In the genomic region with DNA sequence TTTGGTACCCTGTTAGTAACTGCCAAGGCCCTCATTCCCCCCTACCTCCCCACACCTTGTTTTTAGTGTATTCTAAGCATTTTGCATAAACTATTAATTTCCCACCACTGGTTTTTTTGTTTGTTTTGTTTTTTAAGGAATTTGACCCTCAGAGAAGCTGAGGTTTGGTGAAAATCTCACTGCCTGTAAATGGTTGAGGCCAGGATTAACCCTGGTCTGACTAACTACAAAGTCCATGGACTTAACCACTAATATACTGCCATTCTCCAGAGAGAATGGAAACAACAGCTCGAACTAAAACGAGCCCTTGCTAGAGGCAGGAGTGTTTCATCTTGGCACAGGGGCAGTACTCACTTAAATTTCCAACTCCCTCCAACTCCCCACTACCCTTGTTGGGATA, we compare ENCODE assay signal across 12 cellular contexts. TPM values are rescaled to one million over a fixed set of nuclear protein-coding genes. Genes with fewer than 3 reads are reported as not detected.
DNase-seq lines count a peak whose midpoint lies in the region; ATAC-seq and TF ChIP-seq lines count a peak whose summit lies in the region.
"Had no signal": no experiment of that assay in that cellular context is flagged by ENCODE, and none has a peak within 500 bp of the region (broad histone marks: within the 10 kb centered on the region; RNA-seq: fewer than 3 reads in every experiment).

No MANE protein-coding gene starts in this region.

- H3K27me3 Mint-ChIP-seq in nephron (ENCODE audit: low read depth) = no peaks in the 10 kb centered on the region
- no peaks in the 10 kb centered on the region for H3K27me3 Mint-ChIP-seq in stimulated activated naive CD8-positive, alpha-beta T cell treated with anti-CD3 and anti-CD28 coated beads, Interleukin-15, amount 100 ng/mL, for 72 hours

- H3K36me3 Mint-ChIP-seq in nephron (ENCODE audit: low read depth) = peaks cover 22% of the 10 kb centered on the region

- no peak for TF ChIP-seq CTCF in heart left ventricle (IDR thresholded peaks at IDR 0.05)
- TF ChIP-seq CTCF in nephron (IDR thresholded peaks at IDR 0.05; ENCODE audit: unreplicated experiment in 3 of 3) = no peak
- TF ChIP-seq CTCF in uterus (IDR thresholded peaks at IDR 0.05) = no peak

- H3K4me3 Mint-ChIP-seq in nephron = peak overlapping the region; percentile 94 to 99 (median 97)
- no peak overlapping the region for H3K4me3 Mint-ChIP-seq in stimulated activated naive CD8-positive, alpha-beta T cell treated with anti-CD3 and anti-CD28 coated beads, Interleukin-15, amount 100 ng/mL, for 72 hours
- H3K4me3 Mint-ChIP-seq: activated T-cell treated with anti-CD3 and anti-CD28 coated beads, Interleukin-2, amount 50 U/mL, for 72 hours had no signal

- H3K4me1 ChIP-seq in heart left ventricle (peaks cover 0 to 66% (median 47%) of the 10 kb centered on the region in 12 donors), uterus (peaks cover 0 to 4% of the 10 kb centered on the region in 2 donors)

- TF ChIP-seq POLR2A in heart left ventricle (IDR thresholded peaks at IDR 0.05) = no peak
- no peak for TF ChIP-seq POLR2A in uterus (IDR thresholded peaks at IDR 0.05)

- peak overlapping the region in 11 of 12 donors; percentile 1 to 76 (median 66) for H3K4me3 ChIP-seq in heart left ventricle
- H3K4me3 ChIP-seq in uterus = peak overlapping the region; percentile 64 to 67

- H3K36me3 ChIP-seq in heart left ventricle (peaks cover 0 to 3% (median 0%) of the 10 kb centered on the region in 9 donors), uterus (no peaks in the 10 kb centered on the region)

- H3K4me1 Mint-ChIP-seq in nephron = peaks cover 44% of the 10 kb centered on the region
- peaks cover 31% of the 10 kb centered on the region for H3K4me1 Mint-ChIP-seq in stimulated activated naive CD8-positive, alpha-beta T cell treated with anti-CD3 and anti-CD28 coated beads, Interleukin-15, amount 100 ng/mL, for 72 hours

- no peaks in the 10 kb centered on the region for H3K27me3 ChIP-seq in heart left ventricle
- no peaks in the 10 kb centered on the region for H3K27me3 ChIP-seq in uterus

- H3K9me3 Mint-ChIP-seq in nephron = no peaks in the 10 kb centered on the region
- no peaks in the 10 kb centered on the region for H3K9me3 Mint-ChIP-seq in stimulated activated naive CD8-positive, alpha-beta T cell treated with anti-CD3 and anti-CD28 coated beads, Interleukin-15, amount 100 ng/mL, for 72 hours
- H3K9me3 Mint-ChIP-seq: activated T-cell treated with anti-CD3 and anti-CD28 coated beads, Interleukin-2, amount 50 U/mL, for 72 hours had no signal

- H3K27ac ChIP-seq in heart left ventricle = peak overlapping the region in 11 of 12 donors; percentile 2 to 96 (median 91)
- H3K27ac ChIP-seq in epithelial cell of prostate = peak overlapping the region; percentile 93
- H3K27ac ChIP-seq in uterus = peak overlapping the region; percentile 91 to 97

- no peaks in the 10 kb centered on the region for H3K9me3 ChIP-seq in heart left ventricle
- no peaks in the 10 kb centered on the region for H3K9me3 ChIP-seq in uterus

- WGBS in heart left ventricle, 4 donors = 5 to 15% (median 11%) methylated on average over 2 of the region's 2 CpGs

- no peak for DNase-seq in heart left ventricle
- no peak for DNase-seq in Right ventricle myocardium superior
- no peak for DNase-seq in epithelial cell of prostate (ENCODE audit: low read depth, low spot score)
- DNase-seq in uterus = no peak
- DNase-seq in iPS-NIHi11 (ENCODE audit: low spot score) = no peak
- DNase-seq in activated naive CD4-positive, alpha-beta T cell treated with anti-CD3 and anti-CD28 coated beads, Interleukin-2, amount 50 U/mL, for 16 hours = no peak
- DNase-seq in stimulated activated naive CD8-positive, alpha-beta T cell treated with anti-CD3 and anti-CD28 coated beads, Interleukin-15, amount 100 ng/mL, for 72 hours = no peak
- DNase-seq: ACHN; activated T-cell treated with anti-CD3 and anti-CD28 coated beads, Interleukin-2, amount 50 U/mL, for 72 hours; head of caudate nucleus; SW 1271 had no signal

- intact Hi-C loops in heart left ventricle (cut with DNase I) = loop anchor here in 5 of 10 donors (5.0 kb wide), 2 partner anchors 33 to 38 kb away; no protein-coding TSS in a partner anchor
- intact Hi-C loops in Right ventricle myocardium superior (cut with DNase I) = no loop called here
- intact Hi-C loops in uterus (cut with DNase I; ENCODE audit: low total_unique reads) = no loop called here

- ATAC-seq in heart left ventricle (no peak), Right ventricle myocardium superior (ENCODE audit: poor library complexity) (no peak)
- no peak for ATAC-seq in stimulated activated naive CD8-positive, alpha-beta T cell treated with anti-CD3 and anti-CD28 coated beads, Interleukin-15, amount 100 ng/mL, for 72 hours
- ATAC-seq: activated T-cell treated with anti-CD3 and anti-CD28 coated beads, Interleukin-2, amount 50 U/mL, for 72 hours had no signal

- H3K27ac Mint-ChIP-seq in nephron = peak overlapping the region; percentile 94 to 100 (median 99)
- H3K27ac Mint-ChIP-seq in stimulated activated naive CD8-positive, alpha-beta T cell treated with anti-CD3 and anti-CD28 coated beads, Interleukin-15, amount 100 ng/mL, for 72 hours = no peak overlapping the region
- H3K27ac Mint-ChIP-seq: activated T-cell treated with anti-CD3 and anti-CD28 coated beads, Interleukin-2, amount 50 U/mL, for 72 hours had no signal

RNA-seq across cellular contexts. Expression of a gene that starts 2.9 kb away (rescaled TPM):
- total RNA-seq in heart left ventricle (100 to 1,000 TPM in 1 of 9 donors, 10 to 100 TPM in 8; 51.4 to 105 (median 60.8) TPM), Right ventricle myocardium superior (66.5 TPM), uterus (100 to 1,000 TPM in 3 of 4 donors, 10 to 100 TPM in 1; 54.1 to 226 (median 166) TPM)
- polyA plus RNA-seq in heart left ventricle = 10 to 100 TPM; 19.7 to 40.3 TPM

RNA-seq across cellular contexts. Expression of a gene that starts 12.9 kb away (rescaled TPM):
- total RNA-seq in heart left ventricle = not detected
- polyA plus RNA-seq in heart left ventricle = under 1 TPM in 1 of 2 donors, not detected in 1; 0.11 TPM
- total RNA-seq in Right ventricle myocardium superior = not detected
- not detected for total RNA-seq in uterus
- total RNA-seq: activated T-cell treated with anti-CD3 and anti-CD28 coated beads, Interleukin-2, amount 50 U/mL, for 72 hours had no signal

RNA-seq across cellular contexts. Expression of a gene that starts 23.2 kb away (rescaled TPM):
- total RNA-seq in heart left ventricle = 100 to 1,000 TPM in 1 of 9 donors, 10 to 100 TPM in 8; 56.8 to 134 (median 85.7) TPM
- 100 to 1,000 TPM in 1 of 2 donors, 10 to 100 TPM in 1; 68.8 to 116 TPM for polyA plus RNA-seq in heart left ventricle
- total RNA-seq in Right ventricle myocardium superior = 88.4 TPM
- total RNA-seq in uterus = 100 to 1,000 TPM in 2 of 4 donors, 10 to 100 TPM in 2; 78.3 to 475 (median 105) TPM

RNA-seq across cellular contexts. Expression of a gene that starts 52.1 kb away (rescaled TPM):
- total RNA-seq in heart left ventricle (10 to 100 TPM; 46.7 to 78.2 (median 65.8) TPM), Right ventricle myocardium superior (56.6 TPM), uterus (10 to 100 TPM; 23.3 to 62.1 (median 49.8) TPM)
- 100 to 1,000 TPM in 1 of 2 donors, 10 to 100 TPM in 1; 53.6 to 165 TPM for polyA plus RNA-seq in heart left ventricle

RNA-seq across cellular contexts. Expression of a gene that starts 52.5 kb away (rescaled TPM):
- 10 to 100 TPM in 2 of 9 donors, 1 to 10 TPM in 7; 6.0 to 12.4 (median 6.9) TPM for total RNA-seq in heart left ventricle
- 10 to 100 TPM in 1 of 2 donors, 1 to 10 TPM in 1; 6.1 to 19.8 TPM for polyA plus RNA-seq in heart left ventricle
- 7.7 TPM for total RNA-seq in Right ventricle myocardium superior
- 10 to 100 TPM in 1 of 4 donors, 1 to 10 TPM in 3; 5.9 to 11.3 (median 9.1) TPM for total RNA-seq in uterus

Comparison
In these comparisons a context has a peak if more than half of its experiments do, and no peak if none do; other contexts are left out.
1. H3K27ac Mint-ChIP-seq: peak in nephron (3 of 3); none in stimulated activated naive CD8-positive, alpha-beta T cell treated with anti-CD3 and anti-CD28 coated beads, Interleukin-15, amount 100 ng/mL, for 72 hours (0 of 2).
2. H3K4me3 Mint-ChIP-seq: peak in nephron (3 of 3); none in stimulated activated naive CD8-positive, alpha-beta T cell treated with anti-CD3 and anti-CD28 coated beads, Interleukin-15, amount 100 ng/mL, for 72 hours (0 of 2).
3. Peak in every context shown above with its lines, with median percentiles within 50 percentile points of each other: H3K27ac ChIP-seq.